In the genomic region with DNA sequence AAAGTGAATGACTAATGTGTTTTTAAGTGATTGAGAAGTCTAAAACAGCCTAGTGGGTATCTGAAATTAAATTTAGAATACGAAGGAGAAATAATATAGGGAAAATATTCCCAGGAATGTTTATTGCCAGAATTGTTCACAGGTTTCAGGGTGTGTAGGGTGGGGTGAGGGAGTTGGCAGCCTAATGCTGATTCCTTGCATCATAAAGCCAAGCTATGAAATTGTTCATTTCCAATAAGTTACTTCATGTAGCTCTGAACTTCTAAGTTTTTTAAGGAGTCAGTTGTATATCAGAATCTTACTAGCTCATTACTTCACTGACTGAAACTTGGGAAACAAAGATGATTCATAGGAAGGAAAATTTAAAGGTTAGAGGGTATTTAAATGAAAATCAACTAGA, we compare ENCODE assay signal across 30 cellular contexts. TPM values are rescaled to one million over a fixed set of nuclear protein-coding genes. Genes with fewer than 3 reads are reported as not detected.
DNase-seq lines count a peak whose midpoint lies in the region; ATAC-seq lines count a peak whose summit lies in the region.
"Had no signal": no experiment of that assay in that cellular context is flagged by ENCODE, and none has a peak within 500 bp of the region (broad histone marks: within the 10 kb centered on the region; RNA-seq: fewer than 3 reads in every experiment).

No MANE protein-coding gene starts in this region.

- H3K4me3 Mint-ChIP-seq in activated CD4-positive, alpha-beta T cell treated with anti-CD3 and anti-CD28 coated beads for 36 hours, result no peak overlapping the region
- no peak overlapping the region for H3K4me3 Mint-ChIP-seq in activated naive CD8-positive, alpha-beta T cell treated with anti-CD3 and anti-CD28 coated beads for 36 hours
- H3K4me3 Mint-ChIP-seq: neural crest cell; stimulated activated naive B cell treated with anti-CD40 and anti-IgM and Interleukin-4, amounts not matched to agents 10 μg/mL and 1 μg/mL and 100 μg/mL, for 72 hours had no signal

- POLR2A ChIA-PET in activated CD4-positive, alpha-beta T cell treated with anti-CD3 and anti-CD28 coated beads for 36 hours (lab: Charles Lee), result no interaction called here

- no peak for DNase-seq in activated CD4-positive, alpha-beta T cell treated with anti-CD3 and anti-CD28 coated beads for 36 hours
- no peak for DNase-seq in activated CD4-positive, alpha-beta T cell treated with anti-CD3 and anti-CD28 coated beads for 4 hours
- DNase-seq in activated naive CD8-positive, alpha-beta T cell treated with anti-CD3 and anti-CD28 coated beads for 36 hours, result no peak
- peak; percentile 9 for DNase-seq in fibroblast of peridontal ligament (ENCODE audit: extremely low read depth)
- DNase-seq in renal cortical epithelial cell (ENCODE audit: low read depth), result peak; percentile 23
- DNase-seq in dermis blood vessel endothelial cell, result no peak
- DNase-seq in DMS114 treated with DMSO at 0.1 percent for 48 hours (lab: John Stamatoyannopoulos, UW; ENCODE audit: unreplicated experiment), result no peak
- DNase-seq: activated CD4-positive, alpha-beta T cell treated with anti-CD3 and anti-CD28 coated beads for 48 hours; activated CD8-positive, alpha-beta memory T cell treated with anti-CD3 and anti-CD28 coated beads for 24 hours; activated naive CD4-positive, alpha-beta T cell treated with Interleukin-2 at 50 U/mL for 16 hours; activated T-cell treated with anti-CD3 and anti-CD28 coated beads for 4 hours; COR-L47; DMS53; effector memory CD4-positive, alpha-beta T cell; erythroblast; Karpas-422; MV-4-11; NCI-H1436; NCI-H2081 treated with DMSO at 0.1 percent for 48 hours; NCI-H2227 treated with DMSO at 0.1 percent for 48 hours; Peyer's patch; SIG-M5; small intestine; stimulated activated naive B cell treated with anti-CD40 and anti-IgM and Interleukin-4, amounts not matched to agents 10 μg/mL and 1 μg/mL and 100 μg/mL, for 72 hours; substantia nigra; T-helper 9 cell; upper lobe of left lung had no signal

- H3K36me3 Mint-ChIP-seq in activated CD4-positive, alpha-beta T cell treated with anti-CD3 and anti-CD28 coated beads for 36 hours (ENCODE audit: low read depth), result peaks cover 48% of the 10 kb centered on the region
- H3K36me3 Mint-ChIP-seq in activated naive CD8-positive, alpha-beta T cell treated with anti-CD3 and anti-CD28 coated beads for 36 hours, result peaks cover 24% of the 10 kb centered on the region

- peaks cover 24% of the 10 kb centered on the region for H3K4me1 Mint-ChIP-seq in activated CD4-positive, alpha-beta T cell treated with anti-CD3 and anti-CD28 coated beads for 36 hours
- peaks cover 24% of the 10 kb centered on the region for H3K4me1 Mint-ChIP-seq in activated naive CD8-positive, alpha-beta T cell treated with anti-CD3 and anti-CD28 coated beads for 36 hours
- H3K4me1 Mint-ChIP-seq: stimulated activated naive B cell treated with anti-CD40 and anti-IgM and Interleukin-4, amounts not matched to agents 10 μg/mL and 1 μg/mL and 100 μg/mL, for 72 hours had no signal

- no peaks in the 10 kb centered on the region for H3K27me3 Mint-ChIP-seq in activated CD4-positive, alpha-beta T cell treated with anti-CD3 and anti-CD28 coated beads for 36 hours
- no peaks in the 10 kb centered on the region for H3K27me3 Mint-ChIP-seq in activated naive CD8-positive, alpha-beta T cell treated with anti-CD3 and anti-CD28 coated beads for 36 hours
- H3K27me3 Mint-ChIP-seq: stimulated activated naive B cell treated with anti-CD40 and anti-IgM and Interleukin-4, amounts not matched to agents 10 μg/mL and 1 μg/mL and 100 μg/mL, for 72 hours had no signal

- H3K9me3 Mint-ChIP-seq in activated CD4-positive, alpha-beta T cell treated with anti-CD3 and anti-CD28 coated beads for 36 hours (ENCODE audit: low read depth), result no peaks in the 10 kb centered on the region
- H3K9me3 Mint-ChIP-seq in activated naive CD8-positive, alpha-beta T cell treated with anti-CD3 and anti-CD28 coated beads for 36 hours, result no peaks in the 10 kb centered on the region
- H3K9me3 Mint-ChIP-seq: neural crest cell; stimulated activated naive B cell treated with anti-CD40 and anti-IgM and Interleukin-4, amounts not matched to agents 10 μg/mL and 1 μg/mL and 100 μg/mL, for 72 hours had no signal

- ATAC-seq in activated CD4-positive, alpha-beta T cell treated with anti-CD3 and anti-CD28 coated beads for 36 hours, result no peak
- ATAC-seq in HG03097 (IDR thresholded peaks at IDR 0.05; ENCODE audit: low FRiP score, unreplicated experiment), result no peak
- ATAC-seq: gastroesophageal sphincter; stimulated activated naive B cell treated with anti-CD40 and anti-IgM and Interleukin-4, amounts not matched to agents 10 μg/mL and 1 μg/mL and 100 μg/mL, for 72 hours had no signal

- H3K27ac Mint-ChIP-seq in activated CD4-positive, alpha-beta T cell treated with anti-CD3 and anti-CD28 coated beads for 36 hours, result peak overlapping the region; percentile 11
- H3K27ac Mint-ChIP-seq in activated naive CD8-positive, alpha-beta T cell treated with anti-CD3 and anti-CD28 coated beads for 36 hours, result peak overlapping the region; percentile 11

- CTCF ChIA-PET in activated CD4-positive, alpha-beta T cell treated with anti-CD3 and anti-CD28 coated beads for 36 hours (lab: Charles Lee), result interaction anchor here (0.7 kb wide), 1 partner anchor 11 kb away, joined by 3 read pairs; no protein-coding TSS in a partner anchor

- intact Hi-C loops in activated CD4-positive, alpha-beta T cell treated with anti-CD3 and anti-CD28 coated beads for 36 hours (cut with DNase I, micrococcal nuclease), result no loop called here

RNA-seq across cellular contexts. Expression of gene RAB35, which starts 56.4 kb away (rescaled TPM):
- 10 to 100 TPM; 58.4 to 63.2 TPM for total RNA-seq in activated CD4-positive, alpha-beta T cell treated with anti-CD3 and anti-CD28 coated beads for 36 hours
- total RNA-seq in activated naive CD8-positive, alpha-beta T cell treated with anti-CD3 and anti-CD28 coated beads for 36 hours, result 10 to 100 TPM; 53.8 to 54.3 TPM
- 19.9 and 28.3 TPM in 2 replicates for total RNA-seq in renal cortical epithelial cell
- total RNA-seq in dermis blood vessel endothelial cell, result 42.0 and 51.6 TPM in 2 replicates

Comparison
In these comparisons a context has a peak if more than half of its experiments do, and no peak if none do; other contexts are left out.
1. DNase-seq: peak in fibroblast of peridontal ligament (single experiment) and renal cortical epithelial cell (single experiment); none in activated CD4-positive, alpha-beta T cell treated with anti-CD3 and anti-CD28 coated beads for 36 hours (single experiment), activated CD4-positive, alpha-beta T cell treated with anti-CD3 and anti-CD28 coated beads for 4 hours (0 of 2), activated naive CD8-positive, alpha-beta T cell treated with anti-CD3 and anti-CD28 coated beads for 36 hours (single experiment), dermis blood vessel endothelial cell (single experiment) and DMS114 treated with DMSO at 0.1 percent for 48 hours (single experiment).